ENCODE assay signal across 12 cellular contexts in the genomic region with DNA sequence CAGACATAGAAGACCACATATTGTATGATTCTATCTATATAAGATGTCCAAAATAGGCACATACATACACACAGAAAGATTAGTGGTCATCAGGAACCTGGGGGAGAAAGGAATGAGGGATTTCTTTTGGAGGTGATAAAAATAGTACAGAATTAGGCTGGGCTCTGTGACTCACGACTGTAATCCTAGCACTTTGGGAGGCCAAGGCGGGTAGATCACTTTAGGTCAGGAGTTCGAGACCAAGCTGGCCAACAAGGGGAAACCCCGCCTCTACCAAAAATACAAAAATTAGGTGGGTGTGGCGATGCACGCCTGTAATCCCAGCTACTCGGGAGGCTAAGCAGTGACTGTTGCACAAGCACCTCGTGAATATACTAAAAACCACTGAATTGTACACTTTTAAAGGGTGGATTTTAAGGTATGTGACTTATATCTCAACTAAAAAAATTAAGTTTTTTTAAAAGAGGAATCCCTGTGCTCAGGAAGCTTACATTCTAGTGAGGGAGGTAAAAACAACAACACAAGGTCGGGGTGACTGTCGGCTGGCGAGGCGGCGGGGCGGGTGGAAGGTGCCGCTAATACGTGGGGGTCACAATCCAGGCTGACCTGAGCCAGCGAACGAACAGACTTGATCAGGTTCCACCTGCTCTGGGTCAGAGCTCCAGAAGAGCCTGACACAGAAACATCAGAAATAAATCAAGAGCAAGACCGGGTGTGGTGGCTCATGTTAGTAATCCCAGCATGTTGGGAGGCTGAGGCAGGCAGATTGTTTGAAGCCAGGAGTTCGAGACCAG.
"Had no signal": no experiment of that assay in that cellular context is flagged by ENCODE, and none has a peak within 500 bp of the region (broad histone marks: within the 10 kb centered on the region; RNA-seq: fewer than 3 reads in every experiment).

No MANE protein-coding gene starts in this region.

- H3K4me3 Mint-ChIP-seq: activated CD4-positive, alpha-beta T cell treated with anti-CD3 and anti-CD28 coated beads, Interleukin-2, amount 10 ng/mL, durations not matched to agents 7 days and 5 days; activated naive CD8-positive, alpha-beta T cell treated with anti-CD3 and anti-CD28 coated beads, Interleukin-2, amount 10 ng/mL, durations not matched to agents 7 days and 5 days; activated T-helper 1 cell treated with anti-CD3 and anti-CD28 coated beads, Interleukin-12 subunit alpha, Interleukin-12 subunit beta, Interleukin-2, Interleukin-4 antibody, amounts not matched to agents 30 ng/mL and 10 ng/mL and 1 ng/mL, durations not matched to agents 14 hours and 24 hours and 36 hours; brain had no signal

- H3K27me3 Mint-ChIP-seq: activated CD4-positive, alpha-beta T cell treated with anti-CD3 and anti-CD28 coated beads, Interleukin-2, amount 10 ng/mL, durations not matched to agents 7 days and 5 days; activated naive CD8-positive, alpha-beta T cell treated with anti-CD3 and anti-CD28 coated beads, Interleukin-2, amount 10 ng/mL, durations not matched to agents 7 days and 5 days had no signal

- H3K9me3 Mint-ChIP-seq: activated CD4-positive, alpha-beta T cell treated with anti-CD3 and anti-CD28 coated beads, Interleukin-2, amount 10 ng/mL, durations not matched to agents 7 days and 5 days; activated naive CD8-positive, alpha-beta T cell treated with anti-CD3 and anti-CD28 coated beads, Interleukin-2, amount 10 ng/mL, durations not matched to agents 7 days and 5 days; activated T-helper 1 cell treated with anti-CD3 and anti-CD28 coated beads, Interleukin-12 subunit alpha, Interleukin-12 subunit beta, Interleukin-2, Interleukin-4 antibody, amounts not matched to agents 30 ng/mL and 10 ng/mL and 1 ng/mL, durations not matched to agents 14 hours and 24 hours and 36 hours; brain had no signal

- DNase-seq: activated CD4-positive, alpha-beta T cell treated with anti-CD3 and anti-CD28 coated beads, Interleukin-2, amount 10 ng/mL, durations not matched to agents 7 days and 5 days; activated naive CD8-positive, alpha-beta T cell treated with anti-CD3 and anti-CD28 coated beads, Interleukin-2, amount 10 ng/mL, durations not matched to agents 7 days and 5 days; caudate nucleus; dorsolateral prefrontal cortex; erythroblast; lower lobe of right lung; occipital lobe; retina; stimulated activated CD4-positive, alpha-beta T cell treated with anti-CD3 and anti-CD28 coated beads, Interleukin-12 subunit alpha, Interleukin-12 subunit beta, amount 100 ng/mL, for 4 hours; stimulated activated CD4-positive, alpha-beta T cell treated with anti-CD3 and anti-CD28 coated beads, Interleukin-1b, Interleukin-23, amount 100 ng/mL, for 48 hours had no signal

- H3K4me1 Mint-ChIP-seq: activated CD4-positive, alpha-beta T cell treated with anti-CD3 and anti-CD28 coated beads, Interleukin-2, amount 10 ng/mL, durations not matched to agents 7 days and 5 days; activated naive CD8-positive, alpha-beta T cell treated with anti-CD3 and anti-CD28 coated beads, Interleukin-2, amount 10 ng/mL, durations not matched to agents 7 days and 5 days; brain had no signal

- ATAC-seq: lower lobe of right lung had no signal

- H3K27ac Mint-ChIP-seq: activated CD4-positive, alpha-beta T cell treated with anti-CD3 and anti-CD28 coated beads, Interleukin-2, amount 10 ng/mL, durations not matched to agents 7 days and 5 days; activated T-helper 1 cell treated with anti-CD3 and anti-CD28 coated beads, Interleukin-12 subunit alpha, Interleukin-12 subunit beta, Interleukin-2, Interleukin-4 antibody, amounts not matched to agents 30 ng/mL and 10 ng/mL and 1 ng/mL, durations not matched to agents 14 hours and 24 hours and 36 hours; brain had no signal
